Comparison of ENCODE assay signal across 1 cellular context in the genomic region with DNA sequence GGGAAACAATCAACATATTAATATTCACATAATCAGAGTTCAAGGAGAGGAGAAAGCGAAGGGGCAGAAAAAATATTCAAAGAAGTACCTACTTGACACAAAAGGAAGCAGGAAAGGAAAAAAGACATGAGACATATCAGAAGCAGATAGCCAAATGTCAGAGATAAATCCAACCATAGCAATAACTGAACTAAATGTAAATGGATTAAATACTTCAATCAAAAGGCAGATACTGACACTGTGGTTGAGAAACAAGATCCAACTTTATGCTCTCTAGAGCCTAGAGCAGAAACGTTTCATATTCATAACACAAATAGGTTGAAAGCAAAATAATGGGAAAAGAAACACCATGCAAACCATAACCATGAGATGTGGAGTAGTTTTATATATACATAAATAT.
TF ChIP-seq lines count a peak whose summit lies in the region.

No MANE protein-coding gene starts in this region.

TF ChIP-seq in K562, 482 proteins besides CTCF, POLR2A, EP300 and RAD21:
- TF ChIP-seq, protein P1, sequence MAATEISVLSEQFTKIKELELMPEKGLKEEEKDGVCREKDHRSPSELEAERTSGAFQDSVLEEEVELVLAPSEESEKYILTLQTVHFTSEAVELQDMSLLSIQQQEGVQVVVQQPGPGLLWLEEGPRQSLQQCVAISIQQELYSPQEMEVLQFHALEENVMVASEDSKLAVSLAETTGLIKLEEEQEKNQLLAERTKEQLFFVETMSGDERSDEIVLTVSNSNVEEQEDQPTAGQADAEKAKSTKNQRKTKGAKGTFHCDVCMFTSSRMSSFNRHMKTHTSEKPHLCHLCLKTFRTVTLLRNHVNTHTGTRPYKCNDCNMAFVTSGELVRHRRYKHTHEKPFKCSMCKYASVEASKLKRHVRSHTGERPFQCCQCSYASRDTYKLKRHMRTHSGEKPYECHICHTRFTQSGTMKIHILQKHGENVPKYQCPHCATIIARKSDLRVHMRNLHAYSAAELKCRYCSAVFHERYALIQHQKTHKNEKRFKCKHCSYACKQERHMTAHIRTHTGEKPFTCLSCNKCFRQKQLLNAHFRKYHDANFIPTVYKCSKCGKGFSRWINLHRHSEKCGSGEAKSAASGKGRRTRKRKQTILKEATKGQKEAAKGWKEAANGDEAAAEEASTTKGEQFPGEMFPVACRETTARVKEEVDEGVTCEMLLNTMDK (IDR thresholded peaks at IDR 0.05; ENCODE audit: borderline replicate concordance, insufficient read depth, low read depth, low read length, poor library complexity, severe bottlenecking), result no peak
- TF ChIP-seq ZNF507 (tag; conservative IDR thresholded peaks at IDR 0.05) (peak; percentile 97), ZNF354B (CRISPR knock-in tag; IDR thresholded peaks at IDR 0.05) (peak; percentile 82; the same call in 1 of the 2 replicates)
